ENCODE assay signal across 8 cellular contexts in genomic region chr7:155380221-155380861, GRCh38.
A peak's percentile ranks its signal among the peaks of the same experiment; 100 is the strongest.
DNase-seq lines count a peak whose midpoint lies in the region; ATAC-seq and TF ChIP-seq lines count a peak whose summit lies in the region.

No MANE protein-coding gene starts in this region.

- peaks cover 100% of the 10 kb centered on the region for H3K27me3 ChIP-seq in BE2C
- H3K27me3 ChIP-seq in lung (ENCODE audit: control insufficient read depth, insufficient read depth), result no peaks in the 10 kb centered on the region

- no peak overlapping the region for H3K27ac Mint-ChIP-seq in activated CD4-positive, alpha-beta T cell treated with anti-CD3 and anti-CD28 coated beads, Interleukin-2, amount 10 ng/mL, durations not matched to agents 7 days and 5 days

- peak; percentile 81 for DNase-seq in BE2C
- DNase-seq in NCI-H510A (lab: John Stamatoyannopoulos, UW), result peak; percentile 6
- peak; percentile 70 for DNase-seq in activated CD4-positive, alpha-beta T cell treated with anti-CD3 and anti-CD28 coated beads, Interleukin-2, amount 10 ng/mL, durations not matched to agents 7 days and 5 days
- DNase-seq in dermis blood vessel endothelial cell, result peak; percentile 84
- peak; percentile 75 for DNase-seq in lung (ENCODE audit: low spot score)
- DNase-seq in stimulated activated CD8-positive, alpha-beta memory T cell treated with anti-CD3 and anti-CD28 coated beads, Interleukin-15, amount 100 ng/mL, for 1 hour (ENCODE audit: low read depth), result peak; percentile 40

- no peak overlapping the region for H3K4me3 ChIP-seq in BE2C (ENCODE audit: low read depth, low read length)
- no peak overlapping the region for H3K4me3 ChIP-seq in lung

- H3K4me1 Mint-ChIP-seq in activated CD4-positive, alpha-beta T cell treated with anti-CD3 and anti-CD28 coated beads, Interleukin-2, amount 10 ng/mL, durations not matched to agents 7 days and 5 days, result peaks cover 22% of the 10 kb centered on the region

- TF ChIP-seq CTCF in BE2C (IDR thresholded peaks at IDR 0.05; ENCODE audit: low read depth, low read length) (peak; percentile 82), lung (IDR thresholded peaks at IDR 0.05; ENCODE audit: control extremely low read depth, extremely low read depth) (peak; percentile 12)

- H3K4me3 Mint-ChIP-seq in activated CD4-positive, alpha-beta T cell treated with anti-CD3 and anti-CD28 coated beads, Interleukin-2, amount 10 ng/mL, durations not matched to agents 7 days and 5 days, result no peak overlapping the region

- ATAC-seq in GM19025 (IDR thresholded peaks at IDR 0.05; ENCODE audit: low read depth, unreplicated experiment) (peak; percentile 80), HG03342 (IDR thresholded peaks at IDR 0.05; ENCODE audit: unreplicated experiment) (peak; percentile 84), lung (ENCODE audit: insufficient read depth, low FRiP score) (peak; percentile 77)

- no peaks in the 10 kb centered on the region for H3K9me3 Mint-ChIP-seq in activated CD4-positive, alpha-beta T cell treated with anti-CD3 and anti-CD28 coated beads, Interleukin-2, amount 10 ng/mL, durations not matched to agents 7 days and 5 days

- no peaks in the 10 kb centered on the region for H3K9me3 ChIP-seq in BE2C
- peaks cover 0 to 5% of the 10 kb centered on the region in 2 donors for H3K9me3 ChIP-seq in lung (ENCODE audit: control insufficient read depth in 2 of 2, insufficient read depth in 1 of 2, low read length in 1 of 2)

- no peaks in the 10 kb centered on the region for H3K36me3 Mint-ChIP-seq in activated CD4-positive, alpha-beta T cell treated with anti-CD3 and anti-CD28 coated beads, Interleukin-2, amount 10 ng/mL, durations not matched to agents 7 days and 5 days (ENCODE audit: low read depth)

- CTCF ChIA-PET in activated CD4-positive, alpha-beta T cell treated with anti-CD3 and anti-CD28 coated beads, Interleukin-2, amount 10 ng/mL, durations not matched to agents 7 days and 5 days (lab: Charles Lee), result interaction anchor here (1.2 to 1.6 kb wide), 3 partner anchors 9 to 93 kb away, joined by 3 to 5 read pairs (median 4); no protein-coding TSS in a partner anchor

- no peak overlapping the region for H3K27ac ChIP-seq in lung (ENCODE audit: low read depth in 1 of 2, low read length in 1 of 2)

- H3K27me3 Mint-ChIP-seq in activated CD4-positive, alpha-beta T cell treated with anti-CD3 and anti-CD28 coated beads, Interleukin-2, amount 10 ng/mL, durations not matched to agents 7 days and 5 days, result peaks cover 80% of the 10 kb centered on the region

- 3% methylated on average over 18 of the region's 18 CpGs for WGBS in lung, 2 donors

- no peaks in the 10 kb centered on the region for H3K4me1 ChIP-seq in BE2C
- H3K4me1 ChIP-seq in lung (ENCODE audit: control insufficient read depth in 2 of 2, insufficient read depth in 2 of 2, low read length in 2 of 2), result peaks cover 3 to 13% of the 10 kb centered on the region in 2 donors

- H3K36me3 ChIP-seq in BE2C (no peaks in the 10 kb centered on the region), lung (ENCODE audit: control insufficient read depth in 2 of 2, insufficient read depth in 2 of 2, low read length in 2 of 2) (no peaks in the 10 kb centered on the region)

- POLR2A ChIA-PET in activated CD4-positive, alpha-beta T cell treated with anti-CD3 and anti-CD28 coated beads, Interleukin-2, amount 10 ng/mL, durations not matched to agents 7 days and 5 days (lab: Charles Lee), result no interaction called here

Comparison
In these comparisons a context has a peak if more than half of its experiments do, and no peak if none do; other contexts are left out.
1. DNase-seq: peak in every context shown above with its lines; median percentile 84 in dermis blood vessel endothelial cell; 81 in BE2C; 75 in lung; 70 in activated CD4-positive, alpha-beta T cell treated with anti-CD3 and anti-CD28 coated beads, Interleukin-2, amount 10 ng/mL, durations not matched to agents 7 days and 5 days; 40 in stimulated activated CD8-positive, alpha-beta memory T cell treated with anti-CD3 and anti-CD28 coated beads, Interleukin-15, amount 100 ng/mL, for 1 hour; 6 in NCI-H510A.